In the genomic region with DNA sequence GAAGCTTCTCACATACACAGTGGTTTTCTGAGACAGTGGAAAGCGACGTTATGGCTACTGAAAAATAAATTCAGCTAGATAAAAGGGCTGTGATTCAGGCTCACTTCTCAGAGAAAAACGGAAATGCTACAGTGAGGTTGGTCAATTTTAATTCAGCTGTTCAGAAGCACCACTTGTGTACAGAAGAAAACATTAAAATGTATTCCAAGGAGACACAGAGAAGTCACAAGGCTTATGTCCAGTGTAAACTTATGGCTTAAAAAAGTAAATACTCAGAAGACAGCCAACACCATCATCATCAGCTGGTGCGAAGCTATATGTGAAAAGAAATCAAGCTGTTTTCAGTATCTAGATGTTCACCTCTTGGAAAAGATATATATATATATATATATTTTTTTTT, we compare ENCODE assay signal across 18 cellular contexts.
A peak's percentile ranks its signal among the peaks of the same experiment; 100 is the strongest.
DNase-seq lines count a peak whose midpoint lies in the region; ATAC-seq and TF ChIP-seq lines count a peak whose summit lies in the region.
"Had no signal": no experiment of that assay in that cellular context is flagged by ENCODE, and none has a peak within 500 bp of the region (broad histone marks: within the 10 kb centered on the region; RNA-seq: fewer than 3 reads in every experiment).

No MANE protein-coding gene starts in this region.

- peaks cover 11% of the 10 kb centered on the region for H3K4me1 Mint-ChIP-seq in activated naive CD8-positive, alpha-beta T cell treated with anti-CD3 and anti-CD28 coated beads, Interleukin-2, amount 10 ng/mL, durations not matched to agents 7 days and 5 days
- H3K4me1 Mint-ChIP-seq in activated naive CD8-positive, alpha-beta T cell treated with anti-CD3 and anti-CD28 coated beads, Interleukin-2, amount 50 U/mL, for 24 hours = peaks cover 21% of the 10 kb centered on the region
- peaks cover 49% of the 10 kb centered on the region for H3K4me1 Mint-ChIP-seq in glutamatergic neuron (ENCODE audit: low read depth, unreplicated experiment)

- no peak overlapping the region for H3K4me3 ChIP-seq in WERI-Rb-1 (ENCODE audit: low read depth, low read length)
- H3K4me3 ChIP-seq: heart left ventricle, left lung, right lobe of liver, upper lobe of right lung had no signal

- no peak overlapping the region for H3K4me3 Mint-ChIP-seq in activated naive CD8-positive, alpha-beta T cell treated with anti-CD3 and anti-CD28 coated beads, Interleukin-2, amount 10 ng/mL, durations not matched to agents 7 days and 5 days
- H3K4me3 Mint-ChIP-seq in activated naive CD8-positive, alpha-beta T cell treated with anti-CD3 and anti-CD28 coated beads, Interleukin-2, amount 50 U/mL, for 24 hours = no peak overlapping the region
- no peak overlapping the region for H3K4me3 Mint-ChIP-seq in glutamatergic neuron (ENCODE audit: unreplicated experiment)
- H3K4me3 Mint-ChIP-seq: CD4-positive, CD25-positive, alpha-beta regulatory T cell had no signal

- POLR2A ChIA-PET in activated naive CD8-positive, alpha-beta T cell treated with anti-CD3 and anti-CD28 coated beads, Interleukin-2, amount 10 ng/mL, durations not matched to agents 7 days and 5 days (lab: Charles Lee) = no interaction called here

- H3K27ac ChIP-seq in WERI-Rb-1 = peak overlapping the region; percentile 33
- H3K27ac ChIP-seq: HL-60, left lung, right lobe of liver, upper lobe of right lung had no signal

- H3K36me3 ChIP-seq in WERI-Rb-1 = peaks cover 17% of the 10 kb centered on the region

- no peaks in the 10 kb centered on the region for H3K27me3 Mint-ChIP-seq in activated naive CD8-positive, alpha-beta T cell treated with anti-CD3 and anti-CD28 coated beads, Interleukin-2, amount 10 ng/mL, durations not matched to agents 7 days and 5 days
- H3K27me3 Mint-ChIP-seq in activated naive CD8-positive, alpha-beta T cell treated with anti-CD3 and anti-CD28 coated beads, Interleukin-2, amount 50 U/mL, for 24 hours = no peaks in the 10 kb centered on the region
- peaks cover 25% of the 10 kb centered on the region for H3K27me3 Mint-ChIP-seq in glutamatergic neuron (ENCODE audit: unreplicated experiment)
- H3K27me3 Mint-ChIP-seq: CD4-positive, CD25-positive, alpha-beta regulatory T cell had no signal

- TF ChIP-seq CTCF in WERI-Rb-1 (IDR thresholded peaks at IDR 0.05; ENCODE audit: low read depth, low read length) (no peak), glutamatergic neuron (IDR thresholded peaks at IDR 0.05; ENCODE audit: partially characterized antibody, unreplicated experiment) (no peak)

- peaks cover 2% of the 10 kb centered on the region for H3K36me3 Mint-ChIP-seq in activated naive CD8-positive, alpha-beta T cell treated with anti-CD3 and anti-CD28 coated beads, Interleukin-2, amount 10 ng/mL, durations not matched to agents 7 days and 5 days
- H3K36me3 Mint-ChIP-seq in activated naive CD8-positive, alpha-beta T cell treated with anti-CD3 and anti-CD28 coated beads, Interleukin-2, amount 50 U/mL, for 24 hours (ENCODE audit: low read depth) = peaks cover 4% of the 10 kb centered on the region
- H3K36me3 Mint-ChIP-seq in glutamatergic neuron (ENCODE audit: unreplicated experiment) = no peaks in the 10 kb centered on the region

- H3K27me3 ChIP-seq in WERI-Rb-1 (ENCODE audit: insufficient read depth, low read depth, severe bottlenecking) = no peaks in the 10 kb centered on the region
- H3K27me3 ChIP-seq: heart left ventricle, left lung, right lobe of liver, upper lobe of right lung had no signal

- no peaks in the 10 kb centered on the region for H3K9me3 ChIP-seq in WERI-Rb-1 (ENCODE audit: severe bottlenecking)
- H3K9me3 ChIP-seq: heart left ventricle, left lung, right lobe of liver, upper lobe of right lung had no signal

- no peak for ATAC-seq in activated naive CD8-positive, alpha-beta T cell treated with anti-CD3 and anti-CD28 coated beads, Interleukin-2, amount 10 ng/mL, durations not matched to agents 7 days and 5 days (ENCODE audit: low read depth)
- ATAC-seq in activated naive CD8-positive, alpha-beta T cell treated with anti-CD3 and anti-CD28 coated beads, Interleukin-2, amount 50 U/mL, for 24 hours = no peak
- ATAC-seq in HG02588 (IDR thresholded peaks at IDR 0.05; ENCODE audit: unreplicated experiment) (no peak), HG03097 (IDR thresholded peaks at IDR 0.05; ENCODE audit: low FRiP score, unreplicated experiment) (no peak), GM18909 (IDR thresholded peaks at IDR 0.05; ENCODE audit: poor library complexity, unreplicated experiment) (no peak)
- ATAC-seq: heart left ventricle, left lung, right lobe of liver, upper lobe of right lung had no signal

- H3K27ac Mint-ChIP-seq in activated naive CD8-positive, alpha-beta T cell treated with anti-CD3 and anti-CD28 coated beads, Interleukin-2, amount 10 ng/mL, durations not matched to agents 7 days and 5 days = peak overlapping the region; percentile 18
- H3K27ac Mint-ChIP-seq in activated naive CD8-positive, alpha-beta T cell treated with anti-CD3 and anti-CD28 coated beads, Interleukin-2, amount 50 U/mL, for 24 hours = no peak overlapping the region
- H3K27ac Mint-ChIP-seq in glutamatergic neuron (ENCODE audit: unreplicated experiment) = peak overlapping the region; percentile 86
- H3K27ac Mint-ChIP-seq: CD4-positive, CD25-positive, alpha-beta regulatory T cell had no signal

- no peaks in the 10 kb centered on the region for H3K9me3 Mint-ChIP-seq in activated naive CD8-positive, alpha-beta T cell treated with anti-CD3 and anti-CD28 coated beads, Interleukin-2, amount 10 ng/mL, durations not matched to agents 7 days and 5 days
- no peaks in the 10 kb centered on the region for H3K9me3 Mint-ChIP-seq in activated naive CD8-positive, alpha-beta T cell treated with anti-CD3 and anti-CD28 coated beads, Interleukin-2, amount 50 U/mL, for 24 hours
- H3K9me3 Mint-ChIP-seq in glutamatergic neuron (ENCODE audit: unreplicated experiment) = peaks cover 19% of the 10 kb centered on the region

- no peak for DNase-seq in activated naive CD8-positive, alpha-beta T cell treated with anti-CD3 and anti-CD28 coated beads, Interleukin-2, amount 10 ng/mL, durations not matched to agents 7 days and 5 days
- DNase-seq in activated naive CD8-positive, alpha-beta T cell treated with anti-CD3 and anti-CD28 coated beads, Interleukin-2, amount 50 U/mL, for 24 hours = no peak
- no peak for DNase-seq in WERI-Rb-1
- DNase-seq in glutamatergic neuron = no peak
- DNase-seq: activated effector memory CD4-positive, alpha-beta T cell treated with anti-CD3 and anti-CD28 coated beads, Interleukin-2, amount 50 U/mL, for 16 hours; amniotic stem cell; CD4-positive, CD25-positive, alpha-beta regulatory T cell; DMS 273 treated with DMSO at 0.1 percent for 48 hours; heart left ventricle; left lung; NCI-H1436; T1000; upper lobe of right lung had no signal
